ENCODE assay signal across 24 cellular contexts in genomic region chr7:91051966-91052365, GRCh38.
"Had no signal": no experiment of that assay in that cellular context is flagged by ENCODE, and none has a peak within 500 bp of the region (broad histone marks: within the 10 kb centered on the region; RNA-seq: fewer than 3 reads in every experiment).

No MANE protein-coding gene starts in this region.

- H3K4me3 ChIP-seq: gastrocnemius medialis, left lung, neural progenitor cell, prostate gland, right atrium auricular region, smooth muscle cell, stomach, thyroid gland had no signal

- H3K9ac ChIP-seq: neural progenitor cell, parathyroid adenoma had no signal

- ATAC-seq: effector memory CD8-positive, alpha-beta T cell; gastrocnemius medialis; left cardiac atrium; left lung; naive thymus-derived CD4-positive, alpha-beta T cell; sciatic nerve had no signal

- DNase-seq: cortex of kidney; effector memory CD8-positive, alpha-beta T cell; gastrocnemius medialis; head of caudate nucleus; left cardiac atrium; left lung; mesendoderm; midbrain; naive thymus-derived CD4-positive, alpha-beta T cell; stimulated activated CD4-positive, alpha-beta T cell treated with anti-CD3 and anti-CD28 coated beads, Interleukin-12 subunit alpha, Interleukin-12 subunit beta, amount 100 ng/mL, for 4 hours; stimulated activated CD4-positive, alpha-beta T cell treated with anti-CD3 and anti-CD28 coated beads, Interleukin-1b, Interleukin-23, amount 100 ng/mL, for 48 hours; stimulated activated CD4-positive, alpha-beta T cell treated with anti-CD3 and anti-CD28 coated beads, Interleukin-4, amount 100 ng/mL, for 1 hour; stimulated activated CD8-positive, alpha-beta memory T cell treated with anti-CD3 and anti-CD28 coated beads, Interleukin-4, amount 100 ng/mL, for 48 hours; stimulated activated naive CD4-positive, alpha-beta T cell treated with Interleukin-2 at 50 U/mL for 16 hours; stomach; thyroid gland; trophoblast cell had no signal

- H3K27ac Mint-ChIP-seq: effector memory CD8-positive, alpha-beta T cell; nephron; neural progenitor cell had no signal

- H3K27me3 ChIP-seq: gastrocnemius medialis, left lung, right atrium auricular region, stomach, thyroid gland had no signal

- H3K27me3 Mint-ChIP-seq: effector memory CD8-positive, alpha-beta T cell had no signal

- H3K4me3 Mint-ChIP-seq: effector memory CD8-positive, alpha-beta T cell; nephron; neural progenitor cell had no signal

- H3K36me3 ChIP-seq: gastrocnemius medialis, left lung, neural progenitor cell, prostate gland, right atrium auricular region, thyroid gland had no signal

- H3K4me1 ChIP-seq: gastrocnemius medialis, parathyroid adenoma, prostate gland, right atrium auricular region, stomach had no signal

- H3K9me3 ChIP-seq: gastrocnemius medialis, prostate gland, right atrium auricular region, stomach, thyroid gland had no signal

- H3K27ac ChIP-seq: gastrocnemius medialis, left lung, neural progenitor cell, parathyroid adenoma, prostate gland, right atrium auricular region, stomach, thyroid gland had no signal
